In the genomic region with DNA sequence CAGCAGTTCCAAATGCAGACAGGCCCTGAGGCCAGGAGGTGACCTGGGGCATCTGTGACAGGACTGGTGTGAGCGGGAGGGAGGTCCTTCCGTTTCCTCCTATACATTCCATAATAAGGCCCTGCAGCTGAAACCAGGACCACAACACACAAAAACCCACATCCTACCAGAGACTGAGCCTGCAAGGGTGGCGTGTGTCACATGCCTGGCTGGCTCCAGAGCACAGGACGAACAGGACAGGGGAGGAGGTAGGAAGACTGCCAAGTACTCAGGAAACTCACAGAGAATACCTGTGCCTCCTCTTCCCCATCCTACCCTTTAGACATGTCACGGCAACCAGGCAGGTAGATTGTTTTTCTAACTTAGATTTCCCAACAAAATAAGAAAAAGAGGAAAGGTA, we compare ENCODE assay signal across 25 cellular contexts.
"Had no signal": no experiment of that assay in that cellular context is flagged by ENCODE, and none has a peak within 500 bp of the region (broad histone marks: within the 10 kb centered on the region; RNA-seq: fewer than 3 reads in every experiment).

No MANE protein-coding gene starts in this region.

- H3K4me1 ChIP-seq: parathyroid adenoma, suprapubic skin had no signal

- H3K36me3 ChIP-seq: esophagus squamous epithelium, right atrium auricular region, suprapubic skin had no signal

- H3K27me3 ChIP-seq: esophagus squamous epithelium, right atrium auricular region, suprapubic skin had no signal

- H3K36me3 Mint-ChIP-seq: immature natural killer cell; memory B cell; naive B cell; natural killer cell treated with Interleukin-12 subunit alpha and Interleukin-12 subunit beta and Interleukin-15 and Interleukin-18, amount 100 ng/mL, for 72 hours had no signal

- H3K9me3 Mint-ChIP-seq: effector memory CD8-positive, alpha-beta T cell; memory B cell; naive B cell; natural killer cell treated with Interleukin-12 subunit alpha and Interleukin-12 subunit beta and Interleukin-15 and Interleukin-18, amount 100 ng/mL, for 72 hours; neural crest cell; stimulated activated naive CD8-positive, alpha-beta T cell treated with anti-CD3 and anti-CD28 coated beads, Interleukin-15, amount 100 ng/mL, for 72 hours; type B pancreatic cell had no signal

- H3K27me3 Mint-ChIP-seq: memory B cell; naive B cell; natural killer cell treated with Interleukin-12 subunit alpha and Interleukin-12 subunit beta and Interleukin-15 and Interleukin-18, amount 100 ng/mL, for 72 hours; progenitor cell of endocrine pancreas; stimulated activated naive CD8-positive, alpha-beta T cell treated with anti-CD3 and anti-CD28 coated beads, Interleukin-15, amount 100 ng/mL, for 72 hours; type B pancreatic cell had no signal

- ATAC-seq: effector memory CD8-positive, alpha-beta T cell; mucosa of descending colon; natural killer cell treated with Interleukin-12 subunit alpha and Interleukin-12 subunit beta and Interleukin-15 and Interleukin-18, amount 100 ng/mL, for 72 hours; sciatic nerve; stimulated activated naive CD8-positive, alpha-beta T cell treated with anti-CD3 and anti-CD28 coated beads, Interleukin-15, amount 100 ng/mL, for 72 hours had no signal

- H3K27ac Mint-ChIP-seq: effector memory CD8-positive, alpha-beta T cell; immature natural killer cell; memory B cell; naive B cell; natural killer cell treated with Interleukin-12 subunit alpha and Interleukin-12 subunit beta and Interleukin-15 and Interleukin-18, amount 100 ng/mL, for 72 hours; progenitor cell of endocrine pancreas; stimulated activated naive CD8-positive, alpha-beta T cell treated with anti-CD3 and anti-CD28 coated beads, Interleukin-15, amount 100 ng/mL, for 72 hours; type B pancreatic cell had no signal

- H3K4me3 ChIP-seq: esophagus squamous epithelium, lung, mucosa of descending colon, right atrium auricular region, smooth muscle cell, suprapubic skin had no signal

- H3K9me3 ChIP-seq: esophagus squamous epithelium, mucosa of descending colon, right atrium auricular region, suprapubic skin had no signal

- H3K4me1 Mint-ChIP-seq: memory B cell; naive B cell; stimulated activated naive CD8-positive, alpha-beta T cell treated with anti-CD3 and anti-CD28 coated beads, Interleukin-15, amount 100 ng/mL, for 72 hours had no signal

- H3K27ac ChIP-seq: esophagus squamous epithelium, parathyroid adenoma, right atrium auricular region, suprapubic skin had no signal

- DNase-seq: cortex of kidney; effector memory CD8-positive, alpha-beta T cell; erythroblast; esophagus squamous epithelium; hypothalamus; immature natural killer cell; mucosa of descending colon; naive B cell; stimulated activated CD4-positive, alpha-beta T cell treated with anti-CD3 and anti-CD28 coated beads, Interleukin-12 subunit alpha, Interleukin-12 subunit beta, amount 100 ng/mL, for 4 hours; stimulated activated CD4-positive, alpha-beta T cell treated with anti-CD3 and anti-CD28 coated beads, Interleukin-1b, Interleukin-23, amount 100 ng/mL, for 48 hours; stimulated activated CD4-positive, alpha-beta T cell treated with anti-CD3 and anti-CD28 coated beads, Interleukin-4, amount 100 ng/mL, for 1 hour; stimulated activated CD8-positive, alpha-beta memory T cell treated with anti-CD3 and anti-CD28 coated beads, Interleukin-4, amount 100 ng/mL, for 48 hours; stimulated activated naive CD4-positive, alpha-beta T cell; stimulated activated naive CD8-positive, alpha-beta T cell treated with anti-CD3 and anti-CD28 coated beads, Interleukin-15, amount 100 ng/mL, for 72 hours had no signal

- H3K4me3 Mint-ChIP-seq: effector memory CD8-positive, alpha-beta T cell; immature natural killer cell; memory B cell; naive B cell; natural killer cell treated with Interleukin-12 subunit alpha and Interleukin-12 subunit beta and Interleukin-15 and Interleukin-18, amount 100 ng/mL, for 72 hours; neural crest cell; stimulated activated naive CD8-positive, alpha-beta T cell treated with anti-CD3 and anti-CD28 coated beads, Interleukin-15, amount 100 ng/mL, for 72 hours; type B pancreatic cell had no signal
